25 cellular contexts compared by ENCODE assay signal in the genomic region with DNA sequence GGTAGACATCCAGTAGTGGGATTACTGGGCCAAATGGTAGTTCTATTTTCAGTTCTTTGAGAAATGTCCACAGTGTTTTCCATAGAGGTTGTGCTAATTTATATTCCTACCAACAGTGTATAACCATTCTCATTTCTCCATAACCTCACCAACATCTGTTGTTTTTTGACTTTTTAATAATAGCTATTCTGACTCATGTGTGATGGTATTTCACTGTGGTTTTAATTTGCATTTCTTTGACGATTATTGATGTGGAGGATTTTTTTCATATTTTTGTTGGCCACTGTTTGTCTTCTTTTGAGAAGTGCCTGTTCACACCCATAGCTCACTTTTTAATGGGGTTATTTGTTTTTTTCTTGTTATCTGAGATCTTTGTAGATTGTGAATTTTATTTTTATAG.
DNase-seq lines count a peak whose midpoint lies in the region; ATAC-seq and TF ChIP-seq lines count a peak whose summit lies in the region.
"Had no signal": no experiment of that assay in that cellular context is flagged by ENCODE, and none has a peak within 500 bp of the region (broad histone marks: within the 10 kb centered on the region; RNA-seq: fewer than 3 reads in every experiment).

No MANE protein-coding gene starts in this region.

- no peak for ATAC-seq in GM18867 (IDR thresholded peaks at IDR 0.05; ENCODE audit: unreplicated experiment)
- no peak for ATAC-seq in HG03571 (IDR thresholded peaks at IDR 0.05; ENCODE audit: unreplicated experiment)
- ATAC-seq: A549; gastrocnemius medialis; mucosa of descending colon; Right ventricle myocardium inferior; stimulated activated naive CD8-positive, alpha-beta T cell treated with anti-CD3 and anti-CD28 coated beads, Interleukin-15, Interleukin-2, amounts not matched to agents 100 U/mL and 50 U/mL, for 24 hours; WTC11 had no signal

- H3K4me3 ChIP-seq in AG10803 (ENCODE audit: low read length) (no peak overlapping the region), mammary epithelial cell (replicated peaks in 1 of 3; ENCODE audit: insufficient read depth in 1 of 3, low read depth in 2 of 3, low read length in 3 of 3) (no peak overlapping the region), testis (no peak overlapping the region)
- H3K4me3 ChIP-seq: A549, BLaER1, gastrocnemius medialis, mucosa of descending colon, transverse colon had no signal

- no peaks in the 10 kb centered on the region for H3K36me3 ChIP-seq in mammary epithelial cell (ENCODE audit: insufficient read depth, low read length)
- no peaks in the 10 kb centered on the region for H3K36me3 ChIP-seq in testis (ENCODE audit: low read depth, missing control alignments)
- H3K36me3 ChIP-seq: gastrocnemius medialis, transverse colon had no signal

- DNase-seq in AG10803 (ENCODE audit: low read depth), result peak; percentile 71
- DNase-seq in HT1080 (ENCODE audit: low read depth), result peak; percentile 17
- DNase-seq in mammary epithelial cell, result peak; percentile 61
- DNase-seq in iris pigment epithelial cell (ENCODE audit: low read depth), result peak; percentile 70
- DNase-seq in NCI-H446 (lab: John Stamatoyannopoulos, UW), result no peak
- DNase-seq in testis, result no peak
- DNase-seq: activated CD4-positive, alpha-beta T cell treated with anti-CD3 and anti-CD28 coated beads, Interleukin-2, amount 50 U/mL, for 4 hours; activated effector memory CD4-positive, alpha-beta T cell treated with Interleukin-2 at 50 U/mL for 16 hours; Calu3; gastrocnemius medialis; hippocampal formation; KG1; mucosa of descending colon; NCI-H187; NCI-H774; stimulated activated CD4-positive, alpha-beta T cell treated with anti-CD3 and anti-CD28 coated beads, Interleukin-4, amount 100 ng/mL, for 1 hour; stimulated activated naive CD8-positive, alpha-beta T cell treated with anti-CD3 and anti-CD28 coated beads, Interleukin-15, Interleukin-2, amounts not matched to agents 100 U/mL and 50 U/mL, for 24 hours; T1000; transverse colon had no signal

- H4K20me1 ChIP-seq in mammary epithelial cell (ENCODE audit: insufficient read depth, low read length), result no peaks in the 10 kb centered on the region
- H4K20me1 ChIP-seq: BLaER1 had no signal

- in situ Hi-C loops in mammary epithelial cell (cut with MboI; ENCODE audit: low sequenced_read_pairs in 2 of 2), result no loop called here

- no peak for TF ChIP-seq CTCF in AG10803 (conservative IDR thresholded peaks at IDR 0.05; ENCODE audit: low read length)
- TF ChIP-seq CTCF in mammary epithelial cell (conservative IDR thresholded peaks at IDR 0.05 in 1 of 2, IDR thresholded peaks at IDR 0.05 in 1 of 2; ENCODE audit: extremely low read depth in 1 of 2, insufficient read depth in 1 of 2, low read depth in 1 of 2, low read length in 2 of 2), result no peak
- TF ChIP-seq CTCF in testis (IDR thresholded peaks at IDR 0.05), result no peak

- H3K27me3 ChIP-seq in mammary epithelial cell (ENCODE audit: insufficient read depth, low read length) (no peaks in the 10 kb centered on the region), testis (no peaks in the 10 kb centered on the region)
- H3K27me3 ChIP-seq: BLaER1, gastrocnemius medialis, transverse colon had no signal

- dilution Hi-C loops in mammary epithelial cell (cut with HindIII; ENCODE audit: low sequenced_read_pairs), result no loop called here

- H2AFZ ChIP-seq in mammary epithelial cell (ENCODE audit: low read depth, low read length), result no peak overlapping the region

- no peaks in the 10 kb centered on the region for H3K79me2 ChIP-seq in mammary epithelial cell (ENCODE audit: insufficient read depth, low read length)

- H3K4me2 ChIP-seq in mammary epithelial cell (ENCODE audit: insufficient read depth, low read depth, low read length), result no peak overlapping the region
- H3K4me2 ChIP-seq: A549, BLaER1 had no signal

- TF ChIP-seq POLR2A in testis (IDR thresholded peaks at IDR 0.05), result no peak

- WGBS in mammary epithelial cell (ENCODE audit: low coverage, missing lambda C conversion rate), result 6% methylated on average over 1 of the region's 1 CpG
- WGBS in testis, 2 donors, result 86 to 91% methylated on average over 1 of the region's 1 CpG

- H3K4me1 ChIP-seq in mammary epithelial cell (ENCODE audit: insufficient read depth, low read length), result no peaks in the 10 kb centered on the region
- H3K4me1 ChIP-seq in testis, result no peaks in the 10 kb centered on the region
- H3K4me1 ChIP-seq: A549, BLaER1, gastrocnemius medialis, transverse colon had no signal

- peaks cover 4% of the 10 kb centered on the region for H3K9me3 ChIP-seq in mammary epithelial cell (replicated peaks; ENCODE audit: insufficient read depth, low read length)
- H3K9me3 ChIP-seq in testis, result no peaks in the 10 kb centered on the region
- H3K9me3 ChIP-seq: A549, gastrocnemius medialis, mucosa of descending colon, transverse colon had no signal

- no TSS peak for BruUV-seq in mammary epithelial cell (replicated peaks; lab: Mats Ljungman, UMichigan)

- no peak overlapping the region for H3K9ac ChIP-seq in mammary epithelial cell (ENCODE audit: insufficient read depth, low read length)
- H3K9ac ChIP-seq: BLaER1 had no signal

- CTCF ChIA-PET in mammary epithelial cell (lab: Charles Lee; ENCODE audit: low non-redundant PET), result no interaction called here

- intact Hi-C loops in mammary epithelial cell (cut with micrococcal nuclease) (loop anchor here (5.0 kb wide), 1 partner anchor 87 kb away; no protein-coding TSS in a partner anchor), testis (cut with DNase I; ENCODE audit: low total_unique reads) (no loop called here)

- H3K27ac ChIP-seq in mammary epithelial cell (ENCODE audit: insufficient read depth, low read depth, low read length) (no peak overlapping the region), testis (no peak overlapping the region)
- H3K27ac ChIP-seq: A549, BLaER1, gastrocnemius medialis, transverse colon had no signal

Comparison
In these comparisons a context has a peak if more than half of its experiments do, and no peak if none do; other contexts are left out.
1. DNase-seq: peak in AG10803 (single experiment), HT1080 (single experiment), mammary epithelial cell (single experiment) and iris pigment epithelial cell (single experiment); none in NCI-H446 (0 of 2) and testis (single experiment).